10 cellular contexts compared by ENCODE assay signal in genomic region chr4:15754323-15754722, GRCh38. TPM values are rescaled to one million over a fixed set of nuclear protein-coding genes. Genes with fewer than 3 reads are reported as not detected.
DNase-seq lines count a peak whose midpoint lies in the region; ATAC-seq and TF ChIP-seq lines count a peak whose summit lies in the region.
"Had no signal": no experiment of that assay in that cellular context is flagged by ENCODE, and none has a peak within 500 bp of the region (broad histone marks: within the 10 kb centered on the region; RNA-seq: fewer than 3 reads in every experiment).

No MANE protein-coding gene starts in this region.

- peak; percentile 49 to 90 (median 68) for ATAC-seq in heart right ventricle
- ATAC-seq in Right ventricle myocardium inferior, result no peak
- peak; percentile 38 for ATAC-seq in stimulated activated naive CD8-positive, alpha-beta T cell treated with anti-CD3 and anti-CD28 coated beads, Interleukin-15, amount 100 ng/mL, for 72 hours
- no peak for ATAC-seq in aorta (ENCODE audit: low FRiP score)

- intact Hi-C loops in heart right ventricle (cut with DNase I) (no loop called here), Right ventricle myocardium inferior (cut with DNase I) (no loop called here), aorta (cut with DNase I) (no loop called here)
- intact Hi-C loops in activated CD4-positive, alpha-beta T cell treated with anti-CD3 and anti-CD28 coated beads, Interleukin-2, amount 10 ng/mL, durations not matched to agents 24 days and 14 days (cut with micrococcal nuclease), result no loop called here

- H3K9me3 ChIP-seq in heart right ventricle (peaks cover 0 to 6% (median 0%) of the 10 kb centered on the region in 11 donors), aorta (ENCODE audit: control insufficient read depth, low read length) (peaks cover 2% of the 10 kb centered on the region)

- no peaks in the 10 kb centered on the region for H3K36me3 ChIP-seq in heart right ventricle
- no peaks in the 10 kb centered on the region for H3K36me3 ChIP-seq in aorta (ENCODE audit: control insufficient read depth in 1 of 2, insufficient read depth in 2 of 2, low read length in 1 of 2)

- H3K4me3 Mint-ChIP-seq in activated CD4-positive, alpha-beta T cell treated with anti-CD3 and anti-CD28 coated beads, Interleukin-2, amount 10 ng/mL, durations not matched to agents 24 days and 14 days, result peak overlapping the region; percentile 61
- peak overlapping the region; percentile 29 to 70 for H3K4me3 Mint-ChIP-seq in stimulated activated naive CD8-positive, alpha-beta T cell treated with anti-CD3 and anti-CD28 coated beads, Interleukin-15, amount 100 ng/mL, for 72 hours
- no peak overlapping the region for H3K4me3 Mint-ChIP-seq in type B pancreatic cell
- H3K4me3 Mint-ChIP-seq: brain had no signal

- H3K4me3 ChIP-seq in heart right ventricle (no peak overlapping the region), aorta (ENCODE audit: low read length in 2 of 2) (no peak overlapping the region)

- peaks cover 47% of the 10 kb centered on the region for H3K4me1 Mint-ChIP-seq in activated CD4-positive, alpha-beta T cell treated with anti-CD3 and anti-CD28 coated beads, Interleukin-2, amount 10 ng/mL, durations not matched to agents 24 days and 14 days
- H3K4me1 Mint-ChIP-seq in stimulated activated naive CD8-positive, alpha-beta T cell treated with anti-CD3 and anti-CD28 coated beads, Interleukin-15, amount 100 ng/mL, for 72 hours, result peaks cover 43% of the 10 kb centered on the region
- H3K4me1 Mint-ChIP-seq in type B pancreatic cell (ENCODE audit: unreplicated experiment), result no peaks in the 10 kb centered on the region
- H3K4me1 Mint-ChIP-seq: brain had no signal

- peaks cover 6% of the 10 kb centered on the region for H3K9me3 Mint-ChIP-seq in activated CD4-positive, alpha-beta T cell treated with anti-CD3 and anti-CD28 coated beads, Interleukin-2, amount 10 ng/mL, durations not matched to agents 24 days and 14 days
- peaks cover 7 to 8% of the 10 kb centered on the region in 2 donors for H3K9me3 Mint-ChIP-seq in stimulated activated naive CD8-positive, alpha-beta T cell treated with anti-CD3 and anti-CD28 coated beads, Interleukin-15, amount 100 ng/mL, for 72 hours
- no peaks in the 10 kb centered on the region for H3K9me3 Mint-ChIP-seq in type B pancreatic cell

- H3K27me3 ChIP-seq in heart right ventricle (no peaks in the 10 kb centered on the region), aorta (ENCODE audit: control insufficient read depth in 1 of 2, insufficient read depth in 2 of 2, low read length in 1 of 2) (no peaks in the 10 kb centered on the region)

- 46 to 49% methylated on average over 4 of the region's 4 CpGs for WGBS in heart right ventricle, 2 donors
- 13 to 33% methylated on average over 4 of the region's 4 CpGs for WGBS in aorta, 2 donors

- DNase-seq in heart right ventricle, result peak in 1 of 2 donors; percentile 15
- no peak for DNase-seq in Right ventricle myocardium inferior (ENCODE audit: missing footprints)
- DNase-seq in activated CD4-positive, alpha-beta T cell treated with anti-CD3 and anti-CD28 coated beads, Interleukin-2, amount 10 ng/mL, durations not matched to agents 24 days and 14 days, result peak; percentile 89
- peak; percentile 3 for DNase-seq in effector CD8-positive, alpha-beta T cell (lab: John Stamatoyannopoulos, UW)
- DNase-seq in stimulated activated naive CD8-positive, alpha-beta T cell treated with anti-CD3 and anti-CD28 coated beads, Interleukin-15, amount 100 ng/mL, for 72 hours, result peak; percentile 16 to 53
- DNase-seq in aorta, result no peak
- DNase-seq in type B pancreatic cell (ENCODE audit: extremely low spot score, unreplicated experiment), result no peak
- DNase-seq in NCI-H446 treated with DMSO at 0.1 percent for 48 hours (lab: John Stamatoyannopoulos, UW), result no peak

- no peaks in the 10 kb centered on the region for H3K27me3 Mint-ChIP-seq in activated CD4-positive, alpha-beta T cell treated with anti-CD3 and anti-CD28 coated beads, Interleukin-2, amount 10 ng/mL, durations not matched to agents 24 days and 14 days
- H3K27me3 Mint-ChIP-seq in stimulated activated naive CD8-positive, alpha-beta T cell treated with anti-CD3 and anti-CD28 coated beads, Interleukin-15, amount 100 ng/mL, for 72 hours, result no peaks in the 10 kb centered on the region
- H3K27me3 Mint-ChIP-seq in type B pancreatic cell, result no peaks in the 10 kb centered on the region

- H3K4me1 ChIP-seq in heart right ventricle (peaks cover 0 to 36% (median 13%) of the 10 kb centered on the region in 9 donors), aorta (ENCODE audit: control insufficient read depth in 1 of 2, insufficient read depth in 2 of 2, low read length in 2 of 2) (no peaks in the 10 kb centered on the region)

- TF ChIP-seq CTCF in heart right ventricle (IDR thresholded peaks at IDR 0.05) (no peak), type B pancreatic cell (conservative IDR thresholded peaks at IDR 0.05) (no peak)

- H3K36me3 Mint-ChIP-seq in activated CD4-positive, alpha-beta T cell treated with anti-CD3 and anti-CD28 coated beads, Interleukin-2, amount 10 ng/mL, durations not matched to agents 24 days and 14 days (ENCODE audit: low read depth), result peaks cover 3% of the 10 kb centered on the region
- no peaks in the 10 kb centered on the region for H3K36me3 Mint-ChIP-seq in type B pancreatic cell
- H3K36me3 Mint-ChIP-seq: brain had no signal

- H3K27ac Mint-ChIP-seq in activated CD4-positive, alpha-beta T cell treated with anti-CD3 and anti-CD28 coated beads, Interleukin-2, amount 10 ng/mL, durations not matched to agents 24 days and 14 days, result peak overlapping the region; percentile 94
- peak overlapping the region in 1 of 2 donors; percentile 39 for H3K27ac Mint-ChIP-seq in stimulated activated naive CD8-positive, alpha-beta T cell treated with anti-CD3 and anti-CD28 coated beads, Interleukin-15, amount 100 ng/mL, for 72 hours
- H3K27ac Mint-ChIP-seq in type B pancreatic cell, result no peak overlapping the region
- H3K27ac Mint-ChIP-seq: brain had no signal

- H3K27ac ChIP-seq in heart right ventricle (peak overlapping the region in 9 of 10 donors; percentile 25 to 73 (median 62)), aorta (ENCODE audit: low read depth in 1 of 2, low read length in 2 of 2) (no peak overlapping the region)
- H3K27ac ChIP-seq: C4-2B had no signal

RNA-seq across cellular contexts. Expression of gene CD38, which starts 23.8 kb away (rescaled TPM):
- 10 to 100 TPM in 1 of 10 donors, 1 to 10 TPM in 7, under 1 TPM in 2; 0.68 to 11.3 (median 3.3) TPM for total RNA-seq in heart right ventricle
- polyA plus RNA-seq in heart right ventricle, result 1 to 10 TPM; 1.3 to 3.7 TPM
- total RNA-seq in Right ventricle myocardium inferior, result 2.2 TPM
- 89.6 and 103 TPM in 2 replicates for total RNA-seq in activated CD4-positive, alpha-beta T cell treated with anti-CD3 and anti-CD28 coated beads, Interleukin-2, amount 10 ng/mL, durations not matched to agents 24 days and 14 days
- total RNA-seq in aorta, result 1 to 10 TPM; 7.8 to 9.3 TPM
- polyA plus RNA-seq in aorta, result under 1 TPM; 0.20 to 0.88 TPM
- 0.34 and 0.36 TPM in 2 replicates for total RNA-seq in type B pancreatic cell (ENCODE audit: low replicate concordance)

RNA-seq across cellular contexts. Expression of gene BST1, which starts 51.5 kb away (rescaled TPM):
- total RNA-seq in heart right ventricle (1 to 10 TPM; 1.3 to 5.7 (median 3.2) TPM), Right ventricle myocardium inferior (3.8 TPM), aorta (10 to 100 TPM in 1 of 2 donors, 1 to 10 TPM in 1; 9.3 to 13.7 TPM), type B pancreatic cell (ENCODE audit: low replicate concordance) (0.89 and 3.4 TPM in 2 replicates)
- polyA plus RNA-seq in heart right ventricle (1 to 10 TPM; 2.3 to 2.9 TPM), aorta (10 to 100 TPM in 1 of 2 donors, 1 to 10 TPM in 1; 4.6 to 18.5 TPM)
- total RNA-seq in activated CD4-positive, alpha-beta T cell treated with anti-CD3 and anti-CD28 coated beads, Interleukin-2, amount 10 ng/mL, durations not matched to agents 24 days and 14 days, result 0.12 and 0.72 TPM in 2 replicates

Comparison
In these comparisons a context has a peak if more than half of its experiments do, and no peak if none do; other contexts are left out.
1. ATAC-seq: peak in heart right ventricle (8 of 8) and stimulated activated naive CD8-positive, alpha-beta T cell treated with anti-CD3 and anti-CD28 coated beads, Interleukin-15, amount 100 ng/mL, for 72 hours (single experiment); none in Right ventricle myocardium inferior (single experiment) and aorta (single experiment).
2. DNase-seq: peak in activated CD4-positive, alpha-beta T cell treated with anti-CD3 and anti-CD28 coated beads, Interleukin-2, amount 10 ng/mL, durations not matched to agents 24 days and 14 days (single experiment), effector CD8-positive, alpha-beta T cell (single experiment) and stimulated activated naive CD8-positive, alpha-beta T cell treated with anti-CD3 and anti-CD28 coated beads, Interleukin-15, amount 100 ng/mL, for 72 hours (2 of 2); none in Right ventricle myocardium inferior (single experiment), aorta (0 of 2), type B pancreatic cell (single experiment) and NCI-H446 treated with DMSO at 0.1 percent for 48 hours (single experiment).
3. H3K27ac ChIP-seq: peak in heart right ventricle (9 of 10); none in aorta (0 of 2).